1 cellular context compared by ENCODE assay signal in genomic region chr4:48489683-48490011, GRCh38.
TF ChIP-seq lines count a peak whose summit lies in the region.

No MANE protein-coding gene starts in this region.

TF ChIP-seq in SK-N-SH, 30 proteins besides CTCF, POLR2A, EP300 and RAD21 (continued from another document):
- TF ChIP-seq, protein P1, sequence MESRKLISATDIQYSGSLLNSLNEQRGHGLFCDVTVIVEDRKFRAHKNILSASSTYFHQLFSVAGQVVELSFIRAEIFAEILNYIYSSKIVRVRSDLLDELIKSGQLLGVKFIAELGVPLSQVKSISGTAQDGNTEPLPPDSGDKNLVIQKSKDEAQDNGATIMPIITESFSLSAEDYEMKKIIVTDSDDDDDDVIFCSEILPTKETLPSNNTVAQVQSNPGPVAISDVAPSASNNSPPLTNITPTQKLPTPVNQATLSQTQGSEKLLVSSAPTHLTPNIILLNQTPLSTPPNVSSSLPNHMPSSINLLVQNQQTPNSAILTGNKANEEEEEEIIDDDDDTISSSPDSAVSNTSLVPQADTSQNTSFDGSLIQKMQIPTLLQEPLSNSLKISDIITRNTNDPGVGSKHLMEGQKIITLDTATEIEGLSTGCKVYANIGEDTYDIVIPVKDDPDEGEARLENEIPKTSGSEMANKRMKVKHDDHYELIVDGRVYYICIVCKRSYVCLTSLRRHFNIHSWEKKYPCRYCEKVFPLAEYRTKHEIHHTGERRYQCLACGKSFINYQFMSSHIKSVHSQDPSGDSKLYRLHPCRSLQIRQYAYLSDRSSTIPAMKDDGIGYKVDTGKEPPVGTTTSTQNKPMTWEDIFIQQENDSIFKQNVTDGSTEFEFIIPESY (IDR thresholded peaks at IDR 0.05; ENCODE audit: borderline replicate concordance, low read depth): no peak
- no peak for TF ChIP-seq MEF2A (IDR thresholded peaks at IDR 0.05; ENCODE audit: borderline replicate concordance, low read depth)
- TF ChIP-seq CHD2 (IDR thresholded peaks at IDR 0.05; ENCODE audit: low read length, partially characterized antibody): no peak
- no peak for TF ChIP-seq TEAD4 (IDR thresholded peaks at IDR 0.05; ENCODE audit: borderline replicate concordance, insufficient read depth)
- no peak for TF ChIP-seq POLR2AphosphoS5 (IDR thresholded peaks at IDR 0.05; ENCODE audit: low read depth, low read length)
- no peak for TF ChIP-seq NRF1 (IDR thresholded peaks at IDR 0.05; ENCODE audit: low read depth, low read length)
- no peak for TF ChIP-seq RFX5 (IDR thresholded peaks at IDR 0.05; ENCODE audit: low read length)
- no peak for TF ChIP-seq SIN3A (IDR thresholded peaks at IDR 0.05; ENCODE audit: borderline replicate concordance, low read depth, low read length)
TF ChIP-seq in SK-N-SH: peak in this region for 0.
